10 cellular contexts compared by ENCODE assay signal in genomic region chr3:48432411-48433371, GRCh38. TPM values are rescaled to one million over a fixed set of nuclear protein-coding genes. Genes with fewer than 3 reads are reported as not detected.
A peak's percentile ranks its signal among the peaks of the same experiment; 100 is the strongest.
DNase-seq lines count a peak whose midpoint lies in the region; ATAC-seq lines count a peak whose summit lies in the region.
"Had no signal": no experiment of that assay in that cellular context is flagged by ENCODE, and none has a peak within 500 bp of the region (broad histone marks: within the 10 kb centered on the region; RNA-seq: fewer than 3 reads in every experiment).

No MANE protein-coding gene starts in this region.

- no peak overlapping the region for H2AK5ac ChIP-seq in trophoblast cell (ENCODE audit: low read length)

- peaks cover 39 to 44% of the 10 kb centered on the region in 2 experiments for H3K4me1 ChIP-seq in trophoblast cell (ENCODE audit: control insufficient read depth in 1 of 2, insufficient read depth in 2 of 2, low read length in 2 of 2)

- no peak overlapping the region for H3K9ac ChIP-seq in trophoblast cell (ENCODE audit: low read length)
- H3K9ac ChIP-seq: parathyroid adenoma had no signal

- H3K9me3 ChIP-seq in trophoblast cell (ENCODE audit: insufficient read depth, low read depth, low read length): no peaks in the 10 kb centered on the region

- H3K36me3 ChIP-seq in trophoblast cell (ENCODE audit: control insufficient read depth in 1 of 2, insufficient read depth in 2 of 2, low read length in 2 of 2): peaks cover 14 to 19% of the 10 kb centered on the region in 2 experiments

- H3K79me1 ChIP-seq in trophoblast cell (ENCODE audit: low read length): peaks cover 16% of the 10 kb centered on the region

- H3K4me3 ChIP-seq in trophoblast cell (ENCODE audit: low read depth, low read length): no peak overlapping the region

- no peak overlapping the region for H3K4me2 ChIP-seq in trophoblast cell (ENCODE audit: low read length)

- H4K91ac ChIP-seq in trophoblast cell (ENCODE audit: low read depth, low read length): peak overlapping the region; percentile 71

- no peaks in the 10 kb centered on the region for H3K27me3 ChIP-seq in trophoblast cell (ENCODE audit: insufficient read depth, low read length)

- H3K23ac ChIP-seq in trophoblast cell (ENCODE audit: low read length): no peak overlapping the region

- no peak overlapping the region for H3K4ac ChIP-seq in trophoblast cell (ENCODE audit: low read depth, low read length)

- DNase-seq in ELR (ENCODE audit: low read depth) (peak; percentile 24), NAMALWA (ENCODE audit: low spot score) (peak; percentile 14), epidermal melanocyte (ENCODE audit: insufficient read length, low spot score) (peak; percentile 3), trophoblast cell (peak; percentile 21 to 54), KG1 (lab: John Stamatoyannopoulos, UW) (no peak)
- no peak for DNase-seq in NK-92 treated with Interleukin-12 subunit alpha and Interleukin-12 subunit beta, amount 100 ng/mL, for 24 hours (lab: John Stamatoyannopoulos, UW)
- no peak for DNase-seq in activated effector memory CD4-positive, alpha-beta T cell treated with anti-CD3 and anti-CD28 coated beads, Interleukin-2, amount 50 U/mL, for 16 hours
- DNase-seq: stimulated activated naive CD8-positive, alpha-beta T cell treated with anti-CD3 and anti-CD28 coated beads, Interleukin-15, Interleukin-2, amounts not matched to agents 100 U/mL and 50 U/mL, for 24 hours had no signal

- H2BK120ac ChIP-seq in trophoblast cell (ENCODE audit: insufficient read depth, low read length, poor library complexity): peak overlapping the region; percentile 21

- H2AFZ ChIP-seq in trophoblast cell (ENCODE audit: insufficient read depth, low read length, poor library complexity): no peak overlapping the region
- H2AFZ ChIP-seq: parathyroid adenoma had no signal

- H2BK12ac ChIP-seq in trophoblast cell (ENCODE audit: low read length): no peak overlapping the region

- peaks cover 15% of the 10 kb centered on the region for H3K79me2 ChIP-seq in trophoblast cell (ENCODE audit: control insufficient read depth, insufficient read depth, low read length, poor library complexity)

- peak overlapping the region; percentile 18 for H3K14ac ChIP-seq in trophoblast cell (ENCODE audit: low read length)

- no peak for ATAC-seq in HG03039 (IDR thresholded peaks at IDR 0.05; ENCODE audit: unreplicated experiment)
- ATAC-seq: stimulated activated naive CD8-positive, alpha-beta T cell treated with anti-CD3 and anti-CD28 coated beads, Interleukin-15, Interleukin-2, amounts not matched to agents 100 U/mL and 50 U/mL, for 24 hours had no signal

- H3K18ac ChIP-seq in trophoblast cell (ENCODE audit: low read length): no peak overlapping the region

- peak overlapping the region; percentile 61 for H3K27ac ChIP-seq in trophoblast cell (ENCODE audit: low read depth, low read length)

- H4K12ac ChIP-seq in trophoblast cell (ENCODE audit: low read depth, low read length): no peak overlapping the region

- H4K8ac ChIP-seq in trophoblast cell (ENCODE audit: low read depth, low read length): peak overlapping the region; percentile 14

- H2BK5ac ChIP-seq in trophoblast cell (ENCODE audit: low read depth, low read length, poor library complexity): peak overlapping the region; percentile 44

- no CpG with 5 or more reads among the region's 16 CpGs for WGBS in trophoblast cell (ENCODE audit: extremely low coverage, insufficient coverage, insufficient read length)

RNA-seq across cellular contexts. Expression of gene PLXNB1, which starts 2.8 kb away (rescaled TPM):
- 48.1 and 50.4 TPM in 2 replicates for polyA plus RNA-seq in trophoblast cell (2013)

RNA-seq across cellular contexts. Expression of gene CCDC51, which starts 7.2 kb away (rescaled TPM):
- 11.1 and 11.5 TPM in 2 replicates for polyA plus RNA-seq in trophoblast cell (2013)

RNA-seq across cellular contexts. Expression of gene TMA7, which starts 7.4 kb away (rescaled TPM):
- polyA plus RNA-seq in trophoblast cell (2013): 586 and 607 TPM in 2 replicates

RNA-seq across cellular contexts. Expression of gene ATRIP, which starts 13.8 kb away (rescaled TPM):
- 9.1 and 9.8 TPM in 2 replicates for polyA plus RNA-seq in trophoblast cell (2013)

Comparison
In these comparisons a context has a peak if more than half of its experiments do, and no peak if none do; other contexts are left out.
1. DNase-seq: peak in ELR (single experiment), NAMALWA (single experiment), epidermal melanocyte (single experiment) and trophoblast cell (2 of 2); none in NK-92 treated with Interleukin-12 subunit alpha and Interleukin-12 subunit beta, amount 100 ng/mL, for 24 hours (single experiment), activated effector memory CD4-positive, alpha-beta T cell treated with anti-CD3 and anti-CD28 coated beads, Interleukin-2, amount 50 U/mL, for 16 hours (single experiment) and KG1 (single experiment).